ENCODE assay signal across 10 cellular contexts in the genomic region with DNA sequence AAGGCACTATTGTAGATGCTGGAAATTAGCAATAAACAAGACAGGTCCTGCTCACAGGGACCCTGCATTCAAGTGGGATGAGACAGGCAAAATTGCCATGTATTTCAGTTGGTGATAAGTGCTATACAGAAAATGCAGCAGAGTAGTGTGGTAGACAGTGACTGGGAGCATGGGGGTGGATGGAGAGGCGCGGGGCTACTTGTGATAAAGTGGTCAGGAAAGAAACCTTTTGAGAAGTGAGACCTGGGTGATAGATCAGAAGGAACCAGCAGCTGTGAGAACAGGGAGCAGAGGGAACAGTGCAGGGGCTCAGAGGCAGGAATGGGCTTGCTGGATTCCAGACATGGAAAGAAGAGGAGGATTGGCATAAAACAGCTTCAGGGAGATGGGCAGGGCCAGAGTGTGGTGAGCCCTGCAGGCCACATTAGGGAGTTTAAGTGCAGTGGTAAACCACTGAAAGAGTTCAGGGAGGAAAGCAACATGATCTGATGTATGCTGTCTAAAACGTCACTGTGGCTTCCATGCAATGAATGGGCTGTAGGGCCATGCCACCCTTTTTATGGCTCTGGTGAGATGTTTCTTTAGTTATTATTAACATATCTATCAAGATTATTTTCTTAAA. TPM values are rescaled to one million over a fixed set of nuclear protein-coding genes. Genes with fewer than 3 reads are reported as not detected.
A peak's percentile ranks its signal among the peaks of the same experiment; 100 is the strongest.
DNase-seq lines count a peak whose midpoint lies in the region; ATAC-seq and FAIRE-seq lines count a peak whose summit lies in the region.
"Had no signal": no experiment of that assay in that cellular context is flagged by ENCODE, and none has a peak within 500 bp of the region (broad histone marks: within the 10 kb centered on the region; RNA-seq: fewer than 3 reads in every experiment).

No MANE protein-coding gene starts in this region.

- no peak overlapping the region for H3K27ac Mint-ChIP-seq in naive thymus-derived CD4-positive, alpha-beta T cell

- intact Hi-C loops in naive thymus-derived CD4-positive, alpha-beta T cell (cut with micrococcal nuclease): no loop called here

- H3K27me3 ChIP-seq in naive thymus-derived CD4-positive, alpha-beta T cell (ENCODE audit: control insufficient read depth in 2 of 2, insufficient read depth in 2 of 2, low read length in 2 of 2): no peaks in the 10 kb centered on the region

- peak overlapping the region in 1 of 10 donors; percentile 16 for H3K4me3 Mint-ChIP-seq in naive thymus-derived CD4-positive, alpha-beta T cell

- peaks cover 0 to 22% (median 0%) of the 10 kb centered on the region in 7 donors for H3K4me1 Mint-ChIP-seq in naive thymus-derived CD4-positive, alpha-beta T cell

- H3K4me1 ChIP-seq in naive thymus-derived CD4-positive, alpha-beta T cell (ENCODE audit: control insufficient read depth in 2 of 2, insufficient read depth in 2 of 2, low read length in 2 of 2): no peaks in the 10 kb centered on the region

- ATAC-seq in GM19438 (IDR thresholded peaks at IDR 0.05; ENCODE audit: low read depth, unreplicated experiment) (peak; percentile 75), HG02840 (IDR thresholded peaks at IDR 0.05; ENCODE audit: low FRiP score, unreplicated experiment) (no peak)
- ATAC-seq in naive thymus-derived CD4-positive, alpha-beta T cell: no peak

- H3K9me3 ChIP-seq in naive thymus-derived CD4-positive, alpha-beta T cell (ENCODE audit: control insufficient read depth in 2 of 3, low read length in 3 of 3): no peaks in the 10 kb centered on the region

- peaks cover 0 to 3% (median 0%) of the 10 kb centered on the region in 11 donors for H3K9me3 Mint-ChIP-seq in naive thymus-derived CD4-positive, alpha-beta T cell

- POLR2A ChIA-PET in naive thymus-derived CD4-positive, alpha-beta T cell (lab: Charles Lee): no interaction called here

- no peak overlapping the region for H3K4me3 ChIP-seq in naive thymus-derived CD4-positive, alpha-beta T cell (ENCODE audit: low read length)
- H3K4me3 ChIP-seq: cardiac muscle cell had no signal

- no peaks in the 10 kb centered on the region for H3K36me3 Mint-ChIP-seq in naive thymus-derived CD4-positive, alpha-beta T cell

- H3K27me3 Mint-ChIP-seq in naive thymus-derived CD4-positive, alpha-beta T cell: peaks cover 13 to 32% (median 18%) of the 10 kb centered on the region in 5 donors

- H3K36me3 ChIP-seq in naive thymus-derived CD4-positive, alpha-beta T cell (ENCODE audit: control insufficient read depth in 2 of 3, insufficient read depth in 3 of 3, low read length in 3 of 3): no peaks in the 10 kb centered on the region
- H3K36me3 ChIP-seq: cardiac muscle cell had no signal

- CTCF ChIA-PET in naive thymus-derived CD4-positive, alpha-beta T cell (lab: Charles Lee): no interaction called here

- no peak overlapping the region for H3K27ac ChIP-seq in naive thymus-derived CD4-positive, alpha-beta T cell (ENCODE audit: low read depth, low read length)
- H3K27ac ChIP-seq: cardiac muscle cell, HL-60 had no signal

- DNase-seq in A172 (ENCODE audit: low spot score): peak; percentile 83
- DNase-seq in HTR-8/SVneo (ENCODE audit: insufficient read length, low spot score): peak; percentile 61
- peak; percentile 24 for DNase-seq in amniotic epithelial cell (ENCODE audit: low read depth)
- no peak for DNase-seq in occipital lobe (lab: John Stamatoyannopoulos, UW)
- no peak for DNase-seq in RPMI8226
- no peak for DNase-seq in naive thymus-derived CD4-positive, alpha-beta T cell

- peak; percentile 66 for FAIRE-seq in HTR-8/SVneo (lab: Jason Lieb, UNC)

RNA-seq across cellular contexts. Expression of gene CRHBP, which starts 7.3 kb away (rescaled TPM):
- total RNA-seq in A172 (2014; rRNA removed; shearing (Covaris generic)): 0.14 TPM in 1 of 2 replicates, not detected in the other
- total RNA-seq in occipital lobe: 2.3 TPM
- total RNA-seq in naive thymus-derived CD4-positive, alpha-beta T cell: 1 to 10 TPM in 1 of 5 experiments, under 1 TPM in 1, not detected in 3; 0.60 to 3.2 TPM
- not detected for polyA plus RNA-seq in naive thymus-derived CD4-positive, alpha-beta T cell

Comparison
In these comparisons a context has a peak if more than half of its experiments do, and no peak if none do; other contexts are left out.
1. DNase-seq: peak in A172 (single experiment), HTR-8/SVneo (single experiment) and amniotic epithelial cell (single experiment); none in occipital lobe (single experiment), RPMI8226 (single experiment) and naive thymus-derived CD4-positive, alpha-beta T cell (0 of 9).